In the genomic region with DNA sequence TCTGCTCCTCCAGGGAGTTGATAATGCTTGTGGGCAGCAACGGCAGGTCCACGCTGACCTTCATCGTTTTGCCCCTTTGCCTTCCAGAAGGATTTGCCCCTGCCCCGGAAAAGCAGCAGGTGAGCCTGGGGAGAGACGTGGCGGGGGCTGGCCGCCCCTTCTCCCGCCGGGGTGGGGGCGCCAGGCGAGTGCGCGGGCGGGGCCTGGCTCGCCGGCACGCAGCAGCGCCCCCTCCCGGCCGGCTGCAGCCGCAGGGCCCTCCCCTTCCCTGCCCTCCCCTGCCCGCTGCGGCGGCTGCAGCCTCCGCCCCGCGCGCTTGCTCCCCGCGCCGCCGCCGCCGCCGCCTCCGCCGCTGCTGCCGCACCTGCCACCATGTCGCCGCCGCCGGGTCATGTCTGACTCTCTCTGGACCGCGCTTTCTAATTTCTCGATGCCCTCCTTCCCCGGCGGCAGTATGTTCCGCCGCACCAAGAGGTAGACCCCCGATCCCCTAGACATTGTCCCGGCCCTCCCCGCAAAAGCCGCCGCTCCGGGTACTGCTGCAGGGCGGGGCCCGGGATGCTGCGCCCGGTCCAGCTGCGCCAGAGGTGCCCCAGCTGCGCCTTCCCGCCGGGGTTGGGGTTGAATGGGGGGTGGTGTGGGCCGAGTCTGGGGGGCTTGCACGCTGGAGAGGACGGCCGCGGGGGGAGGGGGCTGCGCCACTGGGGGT, we compare ENCODE assay signal across 9 cellular contexts. TPM values are rescaled to one million over a fixed set of nuclear protein-coding genes. Genes with fewer than 3 reads are reported as not detected.
DNase-seq lines count a peak whose midpoint lies in the region; ATAC-seq, FAIRE-seq and TF ChIP-seq lines count a peak whose summit lies in the region.
"Had no signal": no experiment of that assay in that cellular context is flagged by ENCODE, and none has a peak within 500 bp of the region (broad histone marks: within the 10 kb centered on the region; RNA-seq: fewer than 3 reads in every experiment).

A gene (plus strand): TSS at position 334 of the 709 bp plus-strand sequence. CDS start 58 bp downstream, at position 392.

- H3K4me1 Mint-ChIP-seq in activated CD4-positive, alpha-beta memory T cell treated with anti-CD3 and anti-CD28 coated beads for 36 hours (ENCODE audit: low read depth) = peaks cover 38% of the 10 kb centered on the region
- H3K4me1 Mint-ChIP-seq in natural killer cell = peaks cover 20 to 43% of the 10 kb centered on the region in 2 donors

- H3K4me3 ChIP-seq in endothelial cell of umbilical vein (replicated peaks in 1 of 3; ENCODE audit: insufficient read depth in 1 of 3, low read depth in 1 of 3, low read length in 3 of 3) = peak within 1 kb of the TSS in 1 of 3 experiments; percentile 10

- intact Hi-C loops in activated CD4-positive, alpha-beta memory T cell treated with anti-CD3 and anti-CD28 coated beads for 36 hours (cut with micrococcal nuclease) = loop anchor here (5.0 kb wide), 2 partner anchors 36 to 61 kb away; a partner anchor contains a TSS
- intact Hi-C loops in endothelial cell of umbilical vein (cut with micrococcal nuclease) = loop anchor here (2.0 kb wide), 1 partner anchor 64 kb away; a partner anchor contains a TSS
- intact Hi-C loops in natural killer cell (cut with micrococcal nuclease) = no loop called here

- H4K20me1 ChIP-seq in endothelial cell of umbilical vein (replicated peaks; ENCODE audit: control insufficient read depth, extremely low read depth, insufficient read depth, low read length) = no peaks in the 10 kb centered on the region

- no peak within 1 kb of the TSS for H3K4me2 ChIP-seq in endothelial cell of umbilical vein (ENCODE audit: insufficient read depth, low read length)

- no peaks in the 10 kb centered on the region for H3K4me1 ChIP-seq in endothelial cell of umbilical vein (ENCODE audit: control insufficient read depth, extremely low read depth, insufficient read depth, low read length)

- no peaks in the 10 kb centered on the region for H3K9me1 ChIP-seq in endothelial cell of umbilical vein (replicated peaks; ENCODE audit: control insufficient read depth, extremely low read depth, insufficient read depth, low read length)

- POLR2A ChIA-PET in activated CD4-positive, alpha-beta memory T cell treated with anti-CD3 and anti-CD28 coated beads for 36 hours (lab: Charles Lee) = no interaction called here
- POLR2A ChIA-PET in endothelial cell of umbilical vein (lab: Charles Lee) = no interaction called here

- H3K27me3 Mint-ChIP-seq in activated CD4-positive, alpha-beta memory T cell treated with anti-CD3 and anti-CD28 coated beads for 36 hours = peaks cover 69% of the 10 kb centered on the region
- peaks cover 49 to 60% of the 10 kb centered on the region in 2 donors for H3K27me3 Mint-ChIP-seq in natural killer cell (ENCODE audit: low read depth in 2 of 2)

- BruUV-seq in endothelial cell of umbilical vein (replicated peaks; lab: Mats Ljungman, UMichigan) = no TSS peak

- H2AFZ ChIP-seq in endothelial cell of umbilical vein (ENCODE audit: low read depth, low read length) = no peak within 1 kb of the TSS

- DNase-seq in activated CD4-positive, alpha-beta T cell treated with anti-CD3 and anti-CD28 coated beads for 48 hours = peak; percentile 64
- DNase-seq in activated CD4-positive, alpha-beta T cell treated with anti-CD3 and anti-CD28 coated beads, Interleukin-2, amount 50 U/mL, for 4 hours = no peak
- DNase-seq in NCI-H2171 (lab: John Stamatoyannopoulos, UW) = peak; percentile 71
- peak; percentile 68 for DNase-seq in activated CD4-positive, alpha-beta memory T cell treated with anti-CD3 and anti-CD28 coated beads for 36 hours
- no peak for DNase-seq in endothelial cell of umbilical vein (ENCODE audit: low read depth, low spot score)
- DNase-seq in natural killer cell = peak; percentile 60

- H3K9ac ChIP-seq in endothelial cell of umbilical vein (replicated peaks; ENCODE audit: extremely low read depth, insufficient read depth, low read length) = no peak within 1 kb of the TSS

- TF ChIP-seq POLR2A in endothelial cell of umbilical vein (IDR thresholded peaks at IDR 0.05; ENCODE audit: low read depth, low read length) = no peak

- no peaks in the 10 kb centered on the region for H3K9me3 ChIP-seq in endothelial cell of umbilical vein (replicated peaks; ENCODE audit: control insufficient read depth, insufficient read depth, low read length)

- FAIRE-seq in endothelial cell of umbilical vein (lab: Jason Lieb, UNC) = no peak

- CTCF ChIA-PET in activated CD4-positive, alpha-beta memory T cell treated with anti-CD3 and anti-CD28 coated beads for 36 hours (lab: Charles Lee) = interaction anchor here (0.9 to 2.2 kb wide), 6 partner anchors 9 to 96 kb away, joined by 4 to 17 read pairs (median 4); no protein-coding TSS in a partner anchor
- CTCF ChIA-PET in endothelial cell of umbilical vein (lab: Charles Lee) = interaction anchor here (1.8 kb wide), 1 partner anchor 72 kb away, joined by 18 read pairs; no protein-coding TSS in a partner anchor

- H3K36me3 ChIP-seq in endothelial cell of umbilical vein (ENCODE audit: control insufficient read depth in 2 of 2, extremely low read depth in 1 of 2, insufficient read depth in 2 of 2, low read length in 2 of 2) = no peaks in the 10 kb centered on the region

- H3K27ac ChIP-seq in endothelial cell of umbilical vein (ENCODE audit: insufficient read depth, low read depth, low read length) = no peak within 1 kb of the TSS
- H3K27ac ChIP-seq: epithelial cell of prostate had no signal

- no peaks in the 10 kb centered on the region for H3K9me3 Mint-ChIP-seq in activated CD4-positive, alpha-beta memory T cell treated with anti-CD3 and anti-CD28 coated beads for 36 hours
- no peaks in the 10 kb centered on the region for H3K9me3 Mint-ChIP-seq in natural killer cell

- ATAC-seq in natural killer cell (peak; percentile 70 to 81 (median 79)), GM18519 (IDR thresholded peaks at IDR 0.05; ENCODE audit: low FRiP score, unreplicated experiment) (no peak), GM19455 (IDR thresholded peaks at IDR 0.05; ENCODE audit: unreplicated experiment) (no peak)

- H3K27ac Mint-ChIP-seq in activated CD4-positive, alpha-beta memory T cell treated with anti-CD3 and anti-CD28 coated beads for 36 hours = peak within 1 kb of the TSS; percentile 20
- H3K27ac Mint-ChIP-seq in natural killer cell = no peak within 1 kb of the TSS

- H3K27me3 ChIP-seq in endothelial cell of umbilical vein (ENCODE audit: control insufficient read depth in 2 of 2, insufficient read depth in 2 of 2, low read length in 2 of 2) = peaks cover 55 to 66% of the 10 kb centered on the region in 2 experiments

- dilution Hi-C loops in endothelial cell of umbilical vein (cut with MboI; ENCODE audit: extremely low pct_ligation_motif_present, low sequenced_read_pairs) = no loop called here

- H3K36me3 Mint-ChIP-seq in activated CD4-positive, alpha-beta memory T cell treated with anti-CD3 and anti-CD28 coated beads for 36 hours = no peaks in the 10 kb centered on the region
- H3K36me3 Mint-ChIP-seq in natural killer cell = no peaks in the 10 kb centered on the region

- TF ChIP-seq CTCF in endothelial cell of umbilical vein (IDR thresholded peaks at IDR 0.05; ENCODE audit: extremely low read depth in 1 of 2, insufficient read depth in 1 of 2, low read depth in 1 of 2, low read length in 2 of 2) (peak; percentile 40 to 60), natural killer cell (IDR thresholded peaks at IDR 0.05) (peak; percentile 47)

- H3K4me3 Mint-ChIP-seq in activated CD4-positive, alpha-beta memory T cell treated with anti-CD3 and anti-CD28 coated beads for 36 hours = peak within 1 kb of the TSS; percentile 38
- H3K4me3 Mint-ChIP-seq in natural killer cell = peak within 1 kb of the TSS; percentile 43

- H3K79me2 ChIP-seq in endothelial cell of umbilical vein (ENCODE audit: control insufficient read depth, insufficient read depth, low read length) = no peaks in the 10 kb centered on the region

TF ChIP-seq in endothelial cell of umbilical vein, 7 proteins besides CTCF, POLR2A, EP300 and RAD21:
- TF ChIP-seq MYC (IDR thresholded peaks at IDR 0.05; ENCODE audit: low read depth, low read length) = no peak
- peak; percentile 89 for TF ChIP-seq EZH2 (IDR thresholded peaks at IDR 0.05; ENCODE audit: borderline replicate concordance, low read depth, low read length, severe bottlenecking)

RNA-seq across cellular contexts. Expression of the gene that starts here (rescaled TPM):
- 1 to 10 TPM; 1.7 to 2.3 TPM for total RNA-seq in activated CD4-positive, alpha-beta memory T cell treated with anti-CD3 and anti-CD28 coated beads for 36 hours
- total RNA-seq in endothelial cell of umbilical vein (0.13 and 0.69 TPM in 2 replicates), natural killer cell (under 1 TPM in 2 of 3 donors, not detected in 1; 0.07 to 0.88 TPM)
- polyA plus RNA-seq in endothelial cell of umbilical vein = 0.16 and 0.46 TPM in 2 replicates
- 0.18 and 0.45 TPM in 2 replicates for polyA plus RNA-seq in endothelial cell of umbilical vein (2011; cell fraction: cytosol; rRNA removed)
- 0.43 and 0.74 TPM in 2 replicates for polyA plus RNA-seq in endothelial cell of umbilical vein (2011; cell fraction: nucleus; rRNA removed)
- 0.64 and 0.95 TPM in 2 replicates for polyA plus RNA-seq in endothelial cell of umbilical vein (2012)
- polyA minus RNA-seq in endothelial cell of umbilical vein = 0.32 and 0.72 TPM in 2 replicates
- 1.5 TPM for polyA minus RNA-seq in endothelial cell of umbilical vein (2011; cell fraction: cytosol; rRNA and poly(A)+ RNA removed)
- polyA minus RNA-seq in endothelial cell of umbilical vein (2011; cell fraction: nucleus; rRNA and poly(A)+ RNA removed) = 0.48 TPM in 1 of 2 replicates, not detected in the other

Comparison
In these comparisons a context has a peak if more than half of its experiments do, and no peak if none do; other contexts are left out.
1. DNase-seq: peak in activated CD4-positive, alpha-beta T cell treated with anti-CD3 and anti-CD28 coated beads for 48 hours (single experiment), NCI-H2171 (single experiment) and activated CD4-positive, alpha-beta memory T cell treated with anti-CD3 and anti-CD28 coated beads for 36 hours (single experiment); none in activated CD4-positive, alpha-beta T cell treated with anti-CD3 and anti-CD28 coated beads, Interleukin-2, amount 50 U/mL, for 4 hours (0 of 2) and endothelial cell of umbilical vein (single experiment).
2. Peak in DNase-seq and ATAC-seq in natural killer cell; RNA of the gene not detected or under 1 TPM.